ENCODE assay signal across 8 cellular contexts in the genomic region with DNA sequence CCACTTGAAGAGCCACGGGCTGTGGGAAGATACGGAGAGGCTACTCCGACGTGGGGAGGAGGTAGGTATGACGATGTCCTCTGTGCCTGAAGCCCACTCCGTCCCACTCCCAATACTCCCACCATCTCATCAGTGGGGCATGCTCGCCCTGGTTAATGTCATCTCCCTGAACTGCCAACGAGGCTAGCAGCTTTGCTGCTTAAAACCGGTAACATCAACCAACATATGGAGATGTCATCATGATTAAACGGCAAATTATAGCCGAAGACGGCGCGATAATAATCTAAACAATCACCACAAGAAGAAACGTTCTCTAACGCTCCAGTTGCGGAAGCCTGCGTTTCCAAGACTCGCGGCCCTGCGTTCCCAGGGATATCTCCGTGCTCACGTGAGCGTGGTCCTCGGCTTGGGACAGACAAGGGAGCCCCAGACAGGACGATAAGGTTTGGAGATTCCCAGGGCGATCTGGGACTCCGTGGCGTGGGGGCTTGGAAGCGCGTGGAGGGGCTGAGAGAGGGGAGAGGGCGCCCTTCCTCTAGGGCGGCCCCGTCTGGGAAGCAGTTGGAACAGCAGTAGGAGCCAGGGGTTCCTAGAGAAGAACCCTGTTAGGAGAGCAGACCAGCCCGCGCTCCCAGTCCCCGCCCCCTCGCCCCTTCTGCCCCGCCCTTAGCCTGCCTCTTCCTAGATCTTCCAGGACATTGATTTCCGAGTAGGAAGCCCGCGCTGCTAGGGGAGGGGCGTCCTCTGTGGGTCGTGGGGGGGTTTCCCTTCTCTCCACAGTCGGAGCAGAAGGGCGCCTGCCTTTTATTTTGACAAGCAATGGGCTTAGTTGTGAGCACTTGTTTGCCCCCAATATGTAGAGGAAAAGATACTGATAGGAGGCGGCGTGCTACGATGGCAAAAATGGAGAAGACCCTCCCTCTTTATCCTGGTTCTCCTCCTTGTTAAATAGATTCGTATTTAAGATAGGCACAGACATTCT. TPM values are rescaled to one million over a fixed set of nuclear protein-coding genes. Genes with fewer than 3 reads are reported as not detected.
DNase-seq lines count a peak whose midpoint lies in the region; ATAC-seq and TF ChIP-seq lines count a peak whose summit lies in the region.

No MANE protein-coding gene starts in this region.

- H3K36me3 ChIP-seq in right atrium auricular region (no peaks in the 10 kb centered on the region), rectal smooth muscle tissue (ENCODE audit: control insufficient read depth, insufficient read depth, low read length) (no peaks in the 10 kb centered on the region)

- peak; percentile 22 for ATAC-seq in activated naive CD8-positive, alpha-beta T cell treated with anti-CD3 and anti-CD28 coated beads, Interleukin-2, amount 10 ng/mL, durations not matched to agents 7 days and 5 days (ENCODE audit: low read depth)

- H3K9me3 Mint-ChIP-seq in activated naive CD8-positive, alpha-beta T cell treated with anti-CD3 and anti-CD28 coated beads, Interleukin-2, amount 10 ng/mL, durations not matched to agents 7 days and 5 days, result peaks cover 4% of the 10 kb centered on the region

- H3K27me3 Mint-ChIP-seq in activated naive CD8-positive, alpha-beta T cell treated with anti-CD3 and anti-CD28 coated beads, Interleukin-2, amount 10 ng/mL, durations not matched to agents 7 days and 5 days, result peaks cover 70% of the 10 kb centered on the region

- peak overlapping the region; percentile 91 for H3K4me3 Mint-ChIP-seq in activated naive CD8-positive, alpha-beta T cell treated with anti-CD3 and anti-CD28 coated beads, Interleukin-2, amount 10 ng/mL, durations not matched to agents 7 days and 5 days

- H3K4me1 Mint-ChIP-seq in activated naive CD8-positive, alpha-beta T cell treated with anti-CD3 and anti-CD28 coated beads, Interleukin-2, amount 10 ng/mL, durations not matched to agents 7 days and 5 days, result peaks cover 57% of the 10 kb centered on the region

- POLR2A ChIA-PET in activated naive CD8-positive, alpha-beta T cell treated with anti-CD3 and anti-CD28 coated beads, Interleukin-2, amount 10 ng/mL, durations not matched to agents 7 days and 5 days (lab: Charles Lee), result interaction anchor here (1.3 to 2.4 kb wide), 5 partner anchors 7 to 14 kb away, joined by 5 to 22 read pairs (median 13); partner anchors contain the start of gene NRN1

- H3K27me3 ChIP-seq in right atrium auricular region, result peaks cover 56 to 61% of the 10 kb centered on the region in 2 donors
- peaks cover 65% of the 10 kb centered on the region for H3K27me3 ChIP-seq in rectal smooth muscle tissue (ENCODE audit: control insufficient read depth, insufficient read depth, low read length)

- peak in 1 of 2 donors; percentile 39 for TF ChIP-seq CTCF in right atrium auricular region (IDR thresholded peaks at IDR 0.05)

- H3K27ac Mint-ChIP-seq in activated naive CD8-positive, alpha-beta T cell treated with anti-CD3 and anti-CD28 coated beads, Interleukin-2, amount 10 ng/mL, durations not matched to agents 7 days and 5 days, result peak overlapping the region; percentile 84

- peak overlapping the region; percentile 56 to 60 for H3K27ac ChIP-seq in right atrium auricular region
- H3K27ac ChIP-seq in rectal smooth muscle tissue (ENCODE audit: low read depth, low read length), result peak overlapping the region; percentile 15

- H3K4me3 ChIP-seq in right atrium auricular region (peak overlapping the region; percentile 33 to 53), rectal smooth muscle tissue (ENCODE audit: low read length) (peak overlapping the region; percentile 70)

- H3K36me3 Mint-ChIP-seq in activated naive CD8-positive, alpha-beta T cell treated with anti-CD3 and anti-CD28 coated beads, Interleukin-2, amount 10 ng/mL, durations not matched to agents 7 days and 5 days, result peaks cover 22% of the 10 kb centered on the region

- DNase-seq in ELF-1 (ENCODE audit: low read depth, low spot score), result peak; percentile 86
- DNase-seq in NCI-H187 treated with DMSO at 0.1 percent for 48 hours (lab: John Stamatoyannopoulos, UW), result peak; percentile 79
- DNase-seq in activated naive CD8-positive, alpha-beta T cell treated with anti-CD3 and anti-CD28 coated beads, Interleukin-2, amount 10 ng/mL, durations not matched to agents 7 days and 5 days, result peak; percentile 59
- no peak for DNase-seq in right atrium auricular region (ENCODE audit: low spot score)
- no peak for DNase-seq in GF-D8 (lab: John Stamatoyannopoulos, UW)
- DNase-seq in AML-193 (lab: John Stamatoyannopoulos, UW), result no peak
- DNase-seq in kidney glomerular epithelial cell (lab: John Stamatoyannopoulos, UW), result no peak

- H3K9me3 ChIP-seq in right atrium auricular region, result no peaks in the 10 kb centered on the region

- H3K4me1 ChIP-seq in right atrium auricular region, result peaks cover 0 to 32% of the 10 kb centered on the region in 2 donors
- peaks cover 2% of the 10 kb centered on the region for H3K4me1 ChIP-seq in rectal smooth muscle tissue (ENCODE audit: control insufficient read depth, insufficient read depth, low read length)

- H3K9ac ChIP-seq in rectal smooth muscle tissue (ENCODE audit: low read length), result no peak overlapping the region

RNA-seq across cellular contexts. Expression of gene NRN1, which starts 10.7 kb away (rescaled TPM):
- total RNA-seq in activated naive CD8-positive, alpha-beta T cell treated with anti-CD3 and anti-CD28 coated beads, Interleukin-2, amount 10 ng/mL, durations not matched to agents 7 days and 5 days, result 10 to 100 TPM; 49.8 to 54.8 TPM
- total RNA-seq in right atrium auricular region, result 1 to 10 TPM; 6.6 to 7.5 TPM

Comparison
In these comparisons a context has a peak if more than half of its experiments do, and no peak if none do; other contexts are left out.
1. DNase-seq: peak in ELF-1 (single experiment), NCI-H187 treated with DMSO at 0.1 percent for 48 hours (single experiment) and activated naive CD8-positive, alpha-beta T cell treated with anti-CD3 and anti-CD28 coated beads, Interleukin-2, amount 10 ng/mL, durations not matched to agents 7 days and 5 days (single experiment); none in right atrium auricular region (single experiment), GF-D8 (single experiment), AML-193 (0 of 2) and kidney glomerular epithelial cell (single experiment).
2. RNA of gene NRN1, which starts 10.7 kb away (total RNA-seq): 49.8 to 54.8 TPM in activated naive CD8-positive, alpha-beta T cell treated with anti-CD3 and anti-CD28 coated beads, Interleukin-2, amount 10 ng/mL, durations not matched to agents 7 days and 5 days; 6.6 to 7.5 TPM in right atrium auricular region; every median in the first group is over 4 times any median in the second.